Comparison of ENCODE assay signal across 1 cellular context in the genomic region with DNA sequence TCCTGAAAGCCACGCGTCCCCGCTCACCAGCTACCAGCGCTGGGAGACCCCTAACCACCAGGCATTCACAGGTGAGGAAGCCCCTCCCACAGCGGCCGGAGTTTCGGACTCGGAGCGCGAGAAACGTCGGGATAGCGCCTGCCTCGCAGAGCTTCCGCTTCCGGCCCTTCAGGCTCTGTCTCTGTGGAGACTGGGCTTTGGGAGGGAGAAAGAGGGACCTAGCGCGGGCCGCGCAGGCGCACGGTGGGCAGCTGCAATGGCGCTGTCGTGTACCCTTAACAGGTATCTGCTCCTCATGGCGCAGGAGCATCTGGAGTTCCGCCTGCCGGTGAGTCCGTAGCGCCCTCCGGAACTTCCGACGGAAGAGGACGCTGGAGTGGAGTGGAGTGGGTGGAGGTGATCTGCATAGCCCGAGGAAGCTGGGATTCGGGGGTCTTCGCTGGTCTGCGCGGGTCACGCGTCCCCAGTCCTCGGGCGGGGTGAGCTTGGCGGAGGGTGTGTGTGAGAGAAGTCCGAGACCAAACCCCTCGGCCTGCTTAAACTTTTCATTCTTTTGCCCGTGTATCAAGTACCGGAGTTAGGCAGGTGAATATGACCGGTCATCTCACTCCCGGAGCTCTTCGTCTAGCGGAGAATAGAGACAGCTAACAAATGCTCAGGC.
A peak's percentile ranks its signal among the peaks of the same experiment; 100 is the strongest.
TF ChIP-seq lines count a peak whose summit lies in the region.

A gene (plus strand): TSS at position 246 of the 661 bp plus-strand sequence. CDS start 11 bp downstream, at position 257.

TF ChIP-seq in K562, 482 proteins besides CTCF, POLR2A, EP300 and RAD21 (continued from another document and continues in another):
- TF ChIP-seq CSDE1 (IDR thresholded peaks at IDR 0.05) = peak in 1 of 2 experiments; percentile 74; a peak in 2 of 4 replicates
- no peak for TF ChIP-seq TBL1XR1 (IDR thresholded peaks at IDR 0.05; ENCODE audit: low read length in 2 of 2)
- TF ChIP-seq RBM17 (IDR thresholded peaks at IDR 0.05; ENCODE audit: borderline replicate concordance, low read depth, low read length) = no peak
- TF ChIP-seq, protein P1, sequence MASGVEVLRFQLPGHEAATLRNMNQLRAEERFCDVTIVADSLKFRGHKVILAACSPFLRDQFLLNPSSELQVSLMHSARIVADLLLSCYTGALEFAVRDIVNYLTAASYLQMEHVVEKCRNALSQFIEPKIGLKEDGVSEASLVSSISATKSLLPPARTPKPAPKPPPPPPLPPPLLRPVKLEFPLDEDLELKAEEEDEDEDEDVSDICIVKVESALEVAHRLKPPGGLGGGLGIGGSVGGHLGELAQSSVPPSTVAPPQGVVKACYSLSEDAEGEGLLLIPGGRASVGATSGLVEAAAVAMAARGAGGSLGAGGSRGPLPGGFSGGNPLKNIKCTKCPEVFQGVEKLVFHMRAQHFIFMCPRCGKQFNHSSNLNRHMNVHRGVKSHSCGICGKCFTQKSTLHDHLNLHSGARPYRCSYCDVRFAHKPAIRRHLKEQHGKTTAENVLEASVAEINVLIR (CRISPR knock-in tag; IDR thresholded peaks at IDR 0.05) = no peak
- TF ChIP-seq POLR3G (IDR thresholded peaks at IDR 0.05; ENCODE audit: extremely low read depth, insufficient read length, insufficient replicate concordance) = no peak
- TF ChIP-seq, protein P2, sequence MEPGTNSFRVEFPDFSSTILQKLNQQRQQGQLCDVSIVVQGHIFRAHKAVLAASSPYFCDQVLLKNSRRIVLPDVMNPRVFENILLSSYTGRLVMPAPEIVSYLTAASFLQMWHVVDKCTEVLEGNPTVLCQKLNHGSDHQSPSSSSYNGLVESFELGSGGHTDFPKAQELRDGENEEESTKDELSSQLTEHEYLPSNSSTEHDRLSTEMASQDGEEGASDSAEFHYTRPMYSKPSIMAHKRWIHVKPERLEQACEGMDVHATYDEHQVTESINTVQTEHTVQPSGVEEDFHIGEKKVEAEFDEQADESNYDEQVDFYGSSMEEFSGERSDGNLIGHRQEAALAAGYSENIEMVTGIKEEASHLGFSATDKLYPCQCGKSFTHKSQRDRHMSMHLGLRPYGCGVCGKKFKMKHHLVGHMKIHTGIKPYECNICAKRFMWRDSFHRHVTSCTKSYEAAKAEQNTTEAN (CRISPR knock-in tag; IDR thresholded peaks at IDR 0.05) = no peak; the same call in 1 of the 2 replicates
- TF ChIP-seq NONO (IDR thresholded peaks at IDR 0.05; ENCODE audit: low read depth in 2 of 2, low read length in 1 of 2) = no peak
- TF ChIP-seq, protein P3, sequence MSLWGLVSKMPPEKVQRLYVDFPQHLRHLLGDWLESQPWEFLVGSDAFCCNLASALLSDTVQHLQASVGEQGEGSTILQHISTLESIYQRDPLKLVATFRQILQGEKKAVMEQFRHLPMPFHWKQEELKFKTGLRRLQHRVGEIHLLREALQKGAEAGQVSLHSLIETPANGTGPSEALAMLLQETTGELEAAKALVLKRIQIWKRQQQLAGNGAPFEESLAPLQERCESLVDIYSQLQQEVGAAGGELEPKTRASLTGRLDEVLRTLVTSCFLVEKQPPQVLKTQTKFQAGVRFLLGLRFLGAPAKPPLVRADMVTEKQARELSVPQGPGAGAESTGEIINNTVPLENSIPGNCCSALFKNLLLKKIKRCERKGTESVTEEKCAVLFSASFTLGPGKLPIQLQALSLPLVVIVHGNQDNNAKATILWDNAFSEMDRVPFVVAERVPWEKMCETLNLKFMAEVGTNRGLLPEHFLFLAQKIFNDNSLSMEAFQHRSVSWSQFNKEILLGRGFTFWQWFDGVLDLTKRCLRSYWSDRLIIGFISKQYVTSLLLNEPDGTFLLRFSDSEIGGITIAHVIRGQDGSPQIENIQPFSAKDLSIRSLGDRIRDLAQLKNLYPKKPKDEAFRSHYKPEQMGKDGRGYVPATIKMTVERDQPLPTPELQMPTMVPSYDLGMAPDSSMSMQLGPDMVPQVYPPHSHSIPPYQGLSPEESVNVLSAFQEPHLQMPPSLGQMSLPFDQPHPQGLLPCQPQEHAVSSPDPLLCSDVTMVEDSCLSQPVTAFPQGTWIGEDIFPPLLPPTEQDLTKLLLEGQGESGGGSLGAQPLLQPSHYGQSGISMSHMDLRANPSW (CRISPR knock-in tag; IDR thresholded peaks at IDR 0.05) = no peak
- TF ChIP-seq ATF1 (CRISPR knock-in tag; IDR thresholded peaks at IDR 0.05) = no peak
- TF ChIP-seq ATF1 (tag; IDR thresholded peaks at IDR 0.05) = peak; percentile 70
- TF ChIP-seq BRCA1 (IDR thresholded peaks at IDR 0.05) = no peak
- TF ChIP-seq BRCA1 (CRISPR knock-in tag; IDR thresholded peaks at IDR 0.05) = no peak
- TF ChIP-seq, protein P4, sequence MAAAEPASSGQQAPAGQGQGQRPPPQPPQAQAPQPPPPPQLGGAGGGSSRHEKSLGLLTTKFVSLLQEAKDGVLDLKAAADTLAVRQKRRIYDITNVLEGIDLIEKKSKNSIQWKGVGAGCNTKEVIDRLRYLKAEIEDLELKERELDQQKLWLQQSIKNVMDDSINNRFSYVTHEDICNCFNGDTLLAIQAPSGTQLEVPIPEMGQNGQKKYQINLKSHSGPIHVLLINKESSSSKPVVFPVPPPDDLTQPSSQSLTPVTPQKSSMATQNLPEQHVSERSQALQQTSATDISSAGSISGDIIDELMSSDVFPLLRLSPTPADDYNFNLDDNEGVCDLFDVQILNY (CRISPR knock-in tag; IDR thresholded peaks at IDR 0.05) = peak; percentile 75
- TF ChIP-seq JUNB (CRISPR knock-in tag; conservative IDR thresholded peaks at IDR 0.05) = no peak
- TF ChIP-seq CC2D1A (IDR thresholded peaks at IDR 0.05) = no peak
- TF ChIP-seq ESRRA (IDR thresholded peaks at IDR 0.05; ENCODE audit: borderline replicate concordance, low read depth) = no peak
- TF ChIP-seq MYBL2 (IDR thresholded peaks at IDR 0.05; ENCODE audit: low read depth) = no peak
- no peak for TF ChIP-seq MYBL2 (CRISPR knock-in tag; IDR thresholded peaks at IDR 0.05; ENCODE audit: borderline replicate concordance)
- no peak for TF ChIP-seq NELFE (IDR thresholded peaks at IDR 0.05; ENCODE audit: insufficient read depth, insufficient read length)
- no peak for TF ChIP-seq BCL6 (CRISPR knock-in tag; IDR thresholded peaks at IDR 0.05)
- TF ChIP-seq, protein P5, sequence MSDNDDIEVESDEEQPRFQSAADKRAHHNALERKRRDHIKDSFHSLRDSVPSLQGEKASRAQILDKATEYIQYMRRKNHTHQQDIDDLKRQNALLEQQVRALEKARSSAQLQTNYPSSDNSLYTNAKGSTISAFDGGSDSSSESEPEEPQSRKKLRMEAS (CRISPR knock-in tag; IDR thresholded peaks at IDR 0.05) = peak; percentile 73
- TF ChIP-seq, protein P6, sequence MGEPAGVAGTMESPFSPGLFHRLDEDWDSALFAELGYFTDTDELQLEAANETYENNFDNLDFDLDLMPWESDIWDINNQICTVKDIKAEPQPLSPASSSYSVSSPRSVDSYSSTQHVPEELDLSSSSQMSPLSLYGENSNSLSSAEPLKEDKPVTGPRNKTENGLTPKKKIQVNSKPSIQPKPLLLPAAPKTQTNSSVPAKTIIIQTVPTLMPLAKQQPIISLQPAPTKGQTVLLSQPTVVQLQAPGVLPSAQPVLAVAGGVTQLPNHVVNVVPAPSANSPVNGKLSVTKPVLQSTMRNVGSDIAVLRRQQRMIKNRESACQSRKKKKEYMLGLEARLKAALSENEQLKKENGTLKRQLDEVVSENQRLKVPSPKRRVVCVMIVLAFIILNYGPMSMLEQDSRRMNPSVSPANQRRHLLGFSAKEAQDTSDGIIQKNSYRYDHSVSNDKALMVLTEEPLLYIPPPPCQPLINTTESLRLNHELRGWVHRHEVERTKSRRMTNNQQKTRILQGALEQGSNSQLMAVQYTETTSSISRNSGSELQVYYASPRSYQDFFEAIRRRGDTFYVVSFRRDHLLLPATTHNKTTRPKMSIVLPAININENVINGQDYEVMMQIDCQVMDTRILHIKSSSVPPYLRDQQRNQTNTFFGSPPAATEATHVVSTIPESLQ (CRISPR knock-in tag; IDR thresholded peaks at IDR 0.05) = no peak
- TF ChIP-seq XRCC4 (IDR thresholded peaks at IDR 0.05; ENCODE audit: extremely low read depth, insufficient read depth, insufficient read length) = no peak
- no peak for TF ChIP-seq ZNF695 (CRISPR knock-in tag; IDR thresholded peaks at IDR 0.05)
- TF ChIP-seq ZNF197 (CRISPR knock-in tag; IDR thresholded peaks at IDR 0.05; ENCODE audit: low read depth) = no peak
- TF ChIP-seq ZNF668 (CRISPR knock-in tag; IDR thresholded peaks at IDR 0.05) = no peak
- TF ChIP-seq ZBTB7A (IDR thresholded peaks at IDR 0.05; ENCODE audit: borderline replicate concordance, control insufficient read depth, low read depth, low read length) = peak; percentile 78
- TF ChIP-seq DPF2 (IDR thresholded peaks at IDR 0.05) = no peak; the same call in 1 of the 2 replicates
- TF ChIP-seq HIVEP1 (CRISPR knock-in tag; IDR thresholded peaks at IDR 0.05) = no peak
- TF ChIP-seq, protein P7, sequence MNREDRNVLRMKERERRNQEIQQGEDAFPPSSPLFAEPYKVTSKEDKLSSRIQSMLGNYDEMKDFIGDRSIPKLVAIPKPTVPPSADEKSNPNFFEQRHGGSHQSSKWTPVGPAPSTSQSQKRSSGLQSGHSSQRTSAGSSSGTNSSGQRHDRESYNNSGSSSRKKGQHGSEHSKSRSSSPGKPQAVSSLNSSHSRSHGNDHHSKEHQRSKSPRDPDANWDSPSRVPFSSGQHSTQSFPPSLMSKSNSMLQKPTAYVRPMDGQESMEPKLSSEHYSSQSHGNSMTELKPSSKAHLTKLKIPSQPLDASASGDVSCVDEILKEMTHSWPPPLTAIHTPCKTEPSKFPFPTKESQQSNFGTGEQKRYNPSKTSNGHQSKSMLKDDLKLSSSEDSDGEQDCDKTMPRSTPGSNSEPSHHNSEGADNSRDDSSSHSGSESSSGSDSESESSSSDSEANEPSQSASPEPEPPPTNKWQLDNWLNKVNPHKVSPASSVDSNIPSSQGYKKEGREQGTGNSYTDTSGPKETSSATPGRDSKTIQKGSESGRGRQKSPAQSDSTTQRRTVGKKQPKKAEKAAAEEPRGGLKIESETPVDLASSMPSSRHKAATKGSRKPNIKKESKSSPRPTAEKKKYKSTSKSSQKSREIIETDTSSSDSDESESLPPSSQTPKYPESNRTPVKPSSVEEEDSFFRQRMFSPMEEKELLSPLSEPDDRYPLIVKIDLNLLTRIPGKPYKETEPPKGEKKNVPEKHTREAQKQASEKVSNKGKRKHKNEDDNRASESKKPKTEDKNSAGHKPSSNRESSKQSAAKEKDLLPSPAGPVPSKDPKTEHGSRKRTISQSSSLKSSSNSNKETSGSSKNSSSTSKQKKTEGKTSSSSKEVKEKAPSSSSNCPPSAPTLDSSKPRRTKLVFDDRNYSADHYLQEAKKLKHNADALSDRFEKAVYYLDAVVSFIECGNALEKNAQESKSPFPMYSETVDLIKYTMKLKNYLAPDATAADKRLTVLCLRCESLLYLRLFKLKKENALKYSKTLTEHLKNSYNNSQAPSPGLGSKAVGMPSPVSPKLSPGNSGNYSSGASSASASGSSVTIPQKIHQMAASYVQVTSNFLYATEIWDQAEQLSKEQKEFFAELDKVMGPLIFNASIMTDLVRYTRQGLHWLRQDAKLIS (CRISPR knock-in tag; IDR thresholded peaks at IDR 0.05) = peak; percentile 94; the same call in 1 of the 2 replicates
- peak; percentile 67; the same call in 1 of the 2 replicates for TF ChIP-seq CHD2 (IDR thresholded peaks at IDR 0.05; ENCODE audit: low read depth, low read length)
- no peak for TF ChIP-seq SAFB (IDR thresholded peaks at IDR 0.05; ENCODE audit: borderline replicate concordance, low read depth, low read length)
- TF ChIP-seq, protein P8, sequence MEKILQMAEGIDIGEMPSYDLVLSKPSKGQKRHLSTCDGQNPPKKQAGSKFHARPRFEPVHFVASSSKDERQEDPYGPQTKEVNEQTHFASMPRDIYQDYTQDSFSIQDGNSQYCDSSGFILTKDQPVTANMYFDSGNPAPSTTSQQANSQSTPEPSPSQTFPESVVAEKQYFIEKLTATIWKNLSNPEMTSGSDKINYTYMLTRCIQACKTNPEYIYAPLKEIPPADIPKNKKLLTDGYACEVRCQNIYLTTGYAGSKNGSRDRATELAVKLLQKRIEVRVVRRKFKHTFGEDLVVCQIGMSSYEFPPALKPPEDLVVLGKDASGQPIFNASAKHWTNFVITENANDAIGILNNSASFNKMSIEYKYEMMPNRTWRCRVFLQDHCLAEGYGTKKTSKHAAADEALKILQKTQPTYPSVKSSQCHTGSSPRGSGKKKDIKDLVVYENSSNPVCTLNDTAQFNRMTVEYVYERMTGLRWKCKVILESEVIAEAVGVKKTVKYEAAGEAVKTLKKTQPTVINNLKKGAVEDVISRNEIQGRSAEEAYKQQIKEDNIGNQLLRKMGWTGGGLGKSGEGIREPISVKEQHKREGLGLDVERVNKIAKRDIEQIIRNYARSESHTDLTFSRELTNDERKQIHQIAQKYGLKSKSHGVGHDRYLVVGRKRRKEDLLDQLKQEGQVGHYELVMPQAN (IDR thresholded peaks at IDR 0.05; ENCODE audit: borderline replicate concordance) = no peak
- TF ChIP-seq, protein P9, sequence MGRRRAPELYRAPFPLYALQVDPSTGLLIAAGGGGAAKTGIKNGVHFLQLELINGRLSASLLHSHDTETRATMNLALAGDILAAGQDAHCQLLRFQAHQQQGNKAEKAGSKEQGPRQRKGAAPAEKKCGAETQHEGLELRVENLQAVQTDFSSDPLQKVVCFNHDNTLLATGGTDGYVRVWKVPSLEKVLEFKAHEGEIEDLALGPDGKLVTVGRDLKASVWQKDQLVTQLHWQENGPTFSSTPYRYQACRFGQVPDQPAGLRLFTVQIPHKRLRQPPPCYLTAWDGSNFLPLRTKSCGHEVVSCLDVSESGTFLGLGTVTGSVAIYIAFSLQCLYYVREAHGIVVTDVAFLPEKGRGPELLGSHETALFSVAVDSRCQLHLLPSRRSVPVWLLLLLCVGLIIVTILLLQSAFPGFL (CRISPR knock-in tag; IDR thresholded peaks at IDR 0.05) = peak; percentile 93; the same call in 1 of the 2 replicates
- 0 out of 2 replicates have a peak, but pooled peaks have one; percentile 37 for TF ChIP-seq DIDO1 (tag; IDR thresholded peaks at IDR 0.05; ENCODE audit: low read depth)
- TF ChIP-seq, protein P10, sequence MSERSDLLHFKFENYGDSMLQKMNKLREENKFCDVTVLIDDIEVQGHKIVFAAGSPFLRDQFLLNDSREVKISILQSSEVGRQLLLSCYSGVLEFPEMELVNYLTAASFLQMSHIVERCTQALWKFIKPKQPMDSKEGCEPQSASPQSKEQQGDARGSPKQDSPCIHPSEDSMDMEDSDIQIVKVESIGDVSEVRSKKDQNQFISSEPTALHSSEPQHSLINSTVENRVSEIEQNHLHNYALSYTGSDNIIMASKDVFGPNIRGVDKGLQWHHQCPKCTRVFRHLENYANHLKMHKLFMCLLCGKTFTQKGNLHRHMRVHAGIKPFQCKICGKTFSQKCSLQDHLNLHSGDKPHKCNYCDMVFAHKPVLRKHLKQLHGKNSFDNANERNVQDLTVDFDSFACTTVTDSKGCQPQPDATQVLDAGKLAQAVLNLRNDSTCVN (CRISPR knock-in tag; IDR thresholded peaks at IDR 0.05) = no peak
- TF ChIP-seq SRSF3 (IDR thresholded peaks at IDR 0.05; ENCODE audit: insufficient read depth, low read length) = no peak
- no peak for TF ChIP-seq ZNF707 (CRISPR knock-in tag; conservative IDR thresholded peaks at IDR 0.05)
- TF ChIP-seq DACH1 (IDR thresholded peaks at IDR 0.05; ENCODE audit: partially characterized antibody) = no peak
- no peak for TF ChIP-seq MEF2A (IDR thresholded peaks at IDR 0.05; ENCODE audit: control insufficient read depth, low read depth, low read length)
- TF ChIP-seq BHLHE40 (IDR thresholded peaks at IDR 0.05; ENCODE audit: low read length) = peak; percentile 38; the same call in 1 of the 2 replicates
- no peak for TF ChIP-seq ZC3H11A (IDR thresholded peaks at IDR 0.05; ENCODE audit: low read depth, low read length)
